23 cellular contexts compared by ENCODE assay signal in genomic region chr17:61689610-61690180, GRCh38.
DNase-seq lines count a peak whose midpoint lies in the region; ATAC-seq and TF ChIP-seq lines count a peak whose summit lies in the region.
"Had no signal": no experiment of that assay in that cellular context is flagged by ENCODE, and none has a peak within 500 bp of the region (broad histone marks: within the 10 kb centered on the region; RNA-seq: fewer than 3 reads in every experiment).

No MANE protein-coding gene starts in this region.

- H3K9me3 Mint-ChIP-seq in mesothelial cell of epicardium: peaks cover 6% of the 10 kb centered on the region
- H3K9me3 Mint-ChIP-seq: activated CD4-positive, alpha-beta memory T cell treated with anti-CD3 and anti-CD28 coated beads for 36 hours; activated T-cell treated with anti-CD3 and anti-CD28 coated beads, Interleukin-2, amount 50 U/mL, for 24 hours; CD4-positive, alpha-beta T cell had no signal

- peaks cover 12% of the 10 kb centered on the region; the same call in 1 of the 2 replicates for H3K36me3 ChIP-seq in ACC112 (ENCODE audit: insufficient read depth, low read length)
- no peaks in the 10 kb centered on the region for H3K36me3 ChIP-seq in left lung
- H3K36me3 ChIP-seq: stomach had no signal

- no peaks in the 10 kb centered on the region for H3K4me1 ChIP-seq in ACC112 (ENCODE audit: control insufficient read depth, insufficient read depth, low read length, unreplicated experiment)
- H3K4me1 ChIP-seq in left lung: no peaks in the 10 kb centered on the region
- H3K4me1 ChIP-seq: body of pancreas, stomach had no signal

- no peaks in the 10 kb centered on the region for H3K4me1 Mint-ChIP-seq in mesothelial cell of epicardium

- H3K9me3 ChIP-seq in left lung: no peaks in the 10 kb centered on the region
- H3K9me3 ChIP-seq: body of pancreas, stomach had no signal

- ATAC-seq in left lung: no peak
- ATAC-seq: body of pancreas, left lobe of liver, Panc1, sciatic nerve had no signal

- H3K36me3 Mint-ChIP-seq in mesothelial cell of epicardium: peaks cover 19% of the 10 kb centered on the region

- H2AFZ ChIP-seq in ACC112 (ENCODE audit: low read length, unreplicated experiment): no peak overlapping the region

- no peaks in the 10 kb centered on the region for H3K79me2 ChIP-seq in ACC112 (ENCODE audit: control insufficient read depth, insufficient read depth, low read length, unreplicated experiment)

- no peak overlapping the region for H3K4me3 Mint-ChIP-seq in mesothelial cell of epicardium
- H3K4me3 Mint-ChIP-seq: activated CD4-positive, alpha-beta memory T cell treated with anti-CD3 and anti-CD28 coated beads for 36 hours; activated T-cell treated with anti-CD3 and anti-CD28 coated beads, Interleukin-2, amount 50 U/mL, for 24 hours; CD4-positive, alpha-beta T cell had no signal

- no peak overlapping the region for H3K4me3 ChIP-seq in ACC112 (ENCODE audit: low read depth, low read length)
- no peak overlapping the region for H3K4me3 ChIP-seq in fibroblast of villous mesenchyme (ENCODE audit: low read depth, low read length)
- no peak overlapping the region for H3K4me3 ChIP-seq in left lung
- H3K4me3 ChIP-seq: body of pancreas, stomach had no signal

- intact Hi-C loops in left lung (cut with DNase I): no loop called here

- H3K27ac ChIP-seq in ACC112 (ENCODE audit: low read depth, low read length): 0 out of 2 replicates have a peak overlapping the region, but pooled peaks have one; percentile 20
- no peak overlapping the region for H3K27ac ChIP-seq in left lung
- H3K27ac ChIP-seq: body of pancreas, stomach had no signal

- H3K27me3 ChIP-seq in ACC112 (ENCODE audit: insufficient read depth, low read length): no peaks in the 10 kb centered on the region
- H3K27me3 ChIP-seq in left lung: no peaks in the 10 kb centered on the region
- H3K27me3 ChIP-seq: body of pancreas, stomach had no signal

- no peak overlapping the region for H3K27ac Mint-ChIP-seq in mesothelial cell of epicardium
- H3K27ac Mint-ChIP-seq: activated CD4-positive, alpha-beta memory T cell treated with anti-CD3 and anti-CD28 coated beads for 36 hours; activated T-cell treated with anti-CD3 and anti-CD28 coated beads, Interleukin-2, amount 50 U/mL, for 24 hours; CD4-positive, alpha-beta T cell had no signal

- DNase-seq in HT1080 (ENCODE audit: low read depth) (peak; percentile 72), amniotic epithelial cell (ENCODE audit: low read depth) (peak; percentile 41), fibroblast of villous mesenchyme (ENCODE audit: low read depth) (peak; percentile 14), OCI-M2 (lab: John Stamatoyannopoulos, UW; ENCODE audit: unreplicated experiment) (no peak), putamen (ENCODE audit: low spot score) (no peak), left lung (no peak), mesothelial cell of epicardium (ENCODE audit: low spot score in 2 of 2, unreplicated experiment in 2 of 2) (no peak)
- DNase-seq: activated CD4-positive, alpha-beta memory T cell treated with anti-CD3 and anti-CD28 coated beads for 36 hours; activated naive CD4-positive, alpha-beta T cell treated with anti-CD3 and anti-CD28 coated beads, Interleukin-2, amount 50 U/mL, for 16 hours; activated T-cell treated with anti-CD3 and anti-CD28 coated beads, Interleukin-2, amount 50 U/mL, for 24 hours; body of pancreas; CD4-positive, alpha-beta T cell; erythroblast; hippocampal formation; NCI-H2107; NCI-H748 treated with DMSO at 0.1 percent for 48 hours; nucleus accumbens; stimulated activated CD4-positive, alpha-beta T cell treated with anti-CD3 and anti-CD28 coated beads, Interleukin-1b, Interleukin-23, amount 100 ng/mL, for 48 hours; stomach had no signal

- H3K27me3 Mint-ChIP-seq in mesothelial cell of epicardium (ENCODE audit: low read depth): no peaks in the 10 kb centered on the region
- H3K27me3 Mint-ChIP-seq: activated CD4-positive, alpha-beta memory T cell treated with anti-CD3 and anti-CD28 coated beads for 36 hours; activated T-cell treated with anti-CD3 and anti-CD28 coated beads, Interleukin-2, amount 50 U/mL, for 24 hours; CD4-positive, alpha-beta T cell had no signal

- TF ChIP-seq CTCF in fibroblast of villous mesenchyme (IDR thresholded peaks at IDR 0.05; ENCODE audit: insufficient read depth, low read depth, low read length): no peak
- no peak for TF ChIP-seq CTCF in left lung (IDR thresholded peaks at IDR 0.05)
- no peak for TF ChIP-seq CTCF in mesothelial cell of epicardium (IDR thresholded peaks at IDR 0.05; ENCODE audit: unreplicated experiment)

Comparison
In these comparisons a context has a peak if more than half of its experiments do, and no peak if none do; other contexts are left out.
1. DNase-seq: peak in HT1080 (single experiment), amniotic epithelial cell (single experiment) and fibroblast of villous mesenchyme (single experiment); none in OCI-M2 (single experiment), putamen (single experiment), left lung (0 of 2) and mesothelial cell of epicardium (0 of 2).